2 cellular contexts compared by ENCODE assay signal in genomic region chr2:109914552-109914951, GRCh38. TPM values are rescaled to one million over a fixed set of nuclear protein-coding genes. Genes with fewer than 3 reads are reported as not detected.
"Had no signal": no experiment of that assay in that cellular context is flagged by ENCODE, and none has a peak within 500 bp of the region (broad histone marks: within the 10 kb centered on the region; RNA-seq: fewer than 3 reads in every experiment).

No MANE protein-coding gene starts in this region.

RNA-seq across cellular contexts. Expression of gene LIMS3, which starts 16.1 kb away (rescaled TPM):
- total RNA-seq: activated B cell treated with CpG ODN at 0.5 μM for 24 hours; activated CD4-positive, alpha-beta T cell treated with anti-CD3 and anti-CD28 coated beads, Interleukin-2, amount 10 ng/mL, durations not matched to agents 7 days and 5 days had no signal
